In the genomic region with DNA sequence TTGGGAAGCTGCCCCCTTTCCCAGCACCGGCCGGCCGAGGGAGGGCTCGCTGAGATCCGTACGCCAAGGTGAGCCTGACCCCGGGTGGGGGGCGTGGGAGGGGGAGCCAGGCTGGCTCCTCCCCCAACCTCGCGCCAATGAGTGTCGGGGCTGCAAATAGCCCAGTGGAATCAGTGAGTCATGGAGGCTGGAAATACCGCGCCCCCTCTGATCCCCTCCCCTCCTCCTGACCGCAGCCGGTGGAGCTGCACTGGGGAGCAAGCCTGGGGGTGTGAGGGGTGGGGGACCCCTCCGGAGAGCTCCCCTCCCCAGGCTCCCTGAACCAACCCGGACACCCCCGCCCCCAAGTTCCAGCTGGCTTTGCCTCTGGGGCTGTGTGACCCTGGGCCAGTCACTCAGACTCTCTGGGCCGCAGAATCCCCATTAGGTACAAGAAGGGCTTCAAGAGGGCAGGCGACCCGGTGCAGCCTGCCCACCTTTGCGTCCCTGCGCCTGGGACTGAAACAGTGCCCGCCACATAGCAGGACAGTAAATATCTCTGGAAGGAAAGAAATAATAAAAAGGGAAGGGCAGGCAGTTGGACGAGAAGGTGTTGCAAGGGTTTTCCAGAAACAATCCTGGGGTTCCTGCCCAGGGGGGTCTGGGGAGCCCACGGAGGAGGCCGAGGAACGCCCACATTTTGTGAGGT, we compare ENCODE assay signal across 9 cellular contexts. TPM values are rescaled to one million over a fixed set of nuclear protein-coding genes. Genes with fewer than 3 reads are reported as not detected.
DNase-seq lines count a peak whose midpoint lies in the region; ATAC-seq and TF ChIP-seq lines count a peak whose summit lies in the region.
"Had no signal": no experiment of that assay in that cellular context is flagged by ENCODE, and none has a peak within 500 bp of the region (broad histone marks: within the 10 kb centered on the region; RNA-seq: fewer than 3 reads in every experiment).

No MANE protein-coding gene starts in this region.

- no peaks in the 10 kb centered on the region for H3K9me3 Mint-ChIP-seq in WTC11

- peak; percentile 63 for ATAC-seq in WTC11
- ATAC-seq in lung (ENCODE audit: insufficient read depth, low FRiP score), result peak; percentile 27
- ATAC-seq in GM18505 (IDR thresholded peaks at IDR 0.05; ENCODE audit: unreplicated experiment), result no peak
- no peak for ATAC-seq in HG02623 (IDR thresholded peaks at IDR 0.05; ENCODE audit: unreplicated experiment)

- H3K4me3 ChIP-seq in HAP-1 (peak overlapping the region; percentile 24), lung (no peak overlapping the region)

- H3K36me3 Mint-ChIP-seq in WTC11, result no peaks in the 10 kb centered on the region

- 28 to 30% methylated on average over 28 of the region's 28 CpGs for WGBS in lung, 2 donors

- peak overlapping the region; percentile 96 for H3K27ac Mint-ChIP-seq in WTC11

- H3K36me3 ChIP-seq in HAP-1 (replicated peaks), result no peaks in the 10 kb centered on the region
- no peaks in the 10 kb centered on the region for H3K36me3 ChIP-seq in lung (ENCODE audit: control insufficient read depth in 2 of 2, insufficient read depth in 2 of 2, low read length in 2 of 2)
- H3K36me3 ChIP-seq: neutrophil had no signal

- H3K9me3 ChIP-seq in HAP-1, result no peaks in the 10 kb centered on the region
- no peaks in the 10 kb centered on the region for H3K9me3 ChIP-seq in lung (ENCODE audit: control insufficient read depth in 2 of 2, insufficient read depth in 1 of 2, low read length in 1 of 2)
- H3K9me3 ChIP-seq: neutrophil had no signal

- H3K4me3 Mint-ChIP-seq in WTC11, result peak overlapping the region; percentile 66

- POLR2A ChIA-PET in WTC11 (lab: Charles Lee), result interaction anchor here (0.7 to 1.3 kb wide), 2 partner anchors 13 to 15 kb away, joined by 3 to 4 read pairs; no protein-coding TSS in a partner anchor

- TF ChIP-seq CTCF in WTC11 (IDR thresholded peaks at IDR 0.05) (no peak), lung (IDR thresholded peaks at IDR 0.05; ENCODE audit: control extremely low read depth, extremely low read depth) (no peak)

- in situ Hi-C loops in ACHN (cut with HindIII; ENCODE audit: low pct_ligation_motif_present, low pct_unique_long_range_greater_than_20kb, low sequenced_read_pairs), result no loop called here
- in situ Hi-C loops in HAP-1 (cut with MboI; ENCODE audit: low sequenced_read_pairs), result no loop called here

- DNase-seq in ACHN (peak; percentile 64), HAP-1 (ENCODE audit: low spot score in 2 of 2) (peak; percentile 34 to 72), WTC11 (ENCODE audit: low spot score) (peak; percentile 83), dedifferentiated amniotic fluid mesenchymal stem cell (ENCODE audit: extremely low spot score) (peak; percentile 30), lung (ENCODE audit: low spot score) (no peak)
- peak; percentile 34 to 41 for DNase-seq in stimulated activated CD8-positive, alpha-beta memory T cell treated with anti-CD3 and anti-CD28 coated beads, Interleukin-2, amount 100 ng/mL, for 48 hours (ENCODE audit: low read depth in 2 of 2)

- peaks cover 13% of the 10 kb centered on the region for H3K4me1 ChIP-seq in HAP-1
- H3K4me1 ChIP-seq in lung (ENCODE audit: control insufficient read depth in 2 of 2, insufficient read depth in 2 of 2, low read length in 2 of 2), result peaks cover 0 to 10% of the 10 kb centered on the region in 2 donors

- CTCF ChIA-PET in WTC11 (lab: Charles Lee), result interaction anchor here (0.6 to 4.1 kb wide), 3 partner anchors 12 to 65 kb away, joined by 3 to 20 read pairs (median 18); no protein-coding TSS in a partner anchor

- H3K27me3 ChIP-seq in HAP-1 (ENCODE audit: low read depth), result no peaks in the 10 kb centered on the region
- no peaks in the 10 kb centered on the region for H3K27me3 ChIP-seq in lung (ENCODE audit: control insufficient read depth, insufficient read depth)

- TF ChIP-seq POLR2A in GM18505 (IDR thresholded peaks at IDR 0.05; ENCODE audit: borderline replicate concordance, extremely low read depth, insufficient read depth, insufficient read length), result no peak

- H3K27ac ChIP-seq in lung (ENCODE audit: low read depth in 1 of 2, low read length in 1 of 2), result peak overlapping the region; percentile 23 to 97
- H3K27ac ChIP-seq: neutrophil had no signal

- H3K27me3 Mint-ChIP-seq in WTC11 (ENCODE audit: low read depth), result no peaks in the 10 kb centered on the region

- H3K4me1 Mint-ChIP-seq in WTC11, result peaks cover 55% of the 10 kb centered on the region

TF ChIP-seq in WTC11, 78 proteins besides CTCF, POLR2A, EP300 and RAD21 (continues in another document):
- TF ChIP-seq, protein P1, sequence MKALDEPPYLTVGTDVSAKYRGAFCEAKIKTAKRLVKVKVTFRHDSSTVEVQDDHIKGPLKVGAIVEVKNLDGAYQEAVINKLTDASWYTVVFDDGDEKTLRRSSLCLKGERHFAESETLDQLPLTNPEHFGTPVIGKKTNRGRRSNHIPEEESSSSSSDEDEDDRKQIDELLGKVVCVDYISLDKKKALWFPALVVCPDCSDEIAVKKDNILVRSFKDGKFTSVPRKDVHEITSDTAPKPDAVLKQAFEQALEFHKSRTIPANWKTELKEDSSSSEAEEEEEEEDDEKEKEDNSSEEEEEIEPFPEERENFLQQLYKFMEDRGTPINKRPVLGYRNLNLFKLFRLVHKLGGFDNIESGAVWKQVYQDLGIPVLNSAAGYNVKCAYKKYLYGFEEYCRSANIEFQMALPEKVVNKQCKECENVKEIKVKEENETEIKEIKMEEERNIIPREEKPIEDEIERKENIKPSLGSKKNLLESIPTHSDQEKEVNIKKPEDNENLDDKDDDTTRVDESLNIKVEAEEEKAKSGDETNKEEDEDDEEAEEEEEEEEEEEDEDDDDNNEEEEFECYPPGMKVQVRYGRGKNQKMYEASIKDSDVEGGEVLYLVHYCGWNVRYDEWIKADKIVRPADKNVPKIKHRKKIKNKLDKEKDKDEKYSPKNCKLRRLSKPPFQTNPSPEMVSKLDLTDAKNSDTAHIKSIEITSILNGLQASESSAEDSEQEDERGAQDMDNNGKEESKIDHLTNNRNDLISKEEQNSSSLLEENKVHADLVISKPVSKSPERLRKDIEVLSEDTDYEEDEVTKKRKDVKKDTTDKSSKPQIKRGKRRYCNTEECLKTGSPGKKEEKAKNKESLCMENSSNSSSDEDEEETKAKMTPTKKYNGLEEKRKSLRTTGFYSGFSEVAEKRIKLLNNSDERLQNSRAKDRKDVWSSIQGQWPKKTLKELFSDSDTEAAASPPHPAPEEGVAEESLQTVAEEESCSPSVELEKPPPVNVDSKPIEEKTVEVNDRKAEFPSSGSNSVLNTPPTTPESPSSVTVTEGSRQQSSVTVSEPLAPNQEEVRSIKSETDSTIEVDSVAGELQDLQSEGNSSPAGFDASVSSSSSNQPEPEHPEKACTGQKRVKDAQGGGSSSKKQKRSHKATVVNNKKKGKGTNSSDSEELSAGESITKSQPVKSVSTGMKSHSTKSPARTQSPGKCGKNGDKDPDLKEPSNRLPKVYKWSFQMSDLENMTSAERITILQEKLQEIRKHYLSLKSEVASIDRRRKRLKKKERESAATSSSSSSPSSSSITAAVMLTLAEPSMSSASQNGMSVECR (CRISPR knock-in tag; IDR thresholded peaks at IDR 0.05; ENCODE audit: borderline replicate concordance), result 0 out of 2 replicates have a peak, but pooled peaks have one; percentile 54
- TF ChIP-seq, protein P2, sequence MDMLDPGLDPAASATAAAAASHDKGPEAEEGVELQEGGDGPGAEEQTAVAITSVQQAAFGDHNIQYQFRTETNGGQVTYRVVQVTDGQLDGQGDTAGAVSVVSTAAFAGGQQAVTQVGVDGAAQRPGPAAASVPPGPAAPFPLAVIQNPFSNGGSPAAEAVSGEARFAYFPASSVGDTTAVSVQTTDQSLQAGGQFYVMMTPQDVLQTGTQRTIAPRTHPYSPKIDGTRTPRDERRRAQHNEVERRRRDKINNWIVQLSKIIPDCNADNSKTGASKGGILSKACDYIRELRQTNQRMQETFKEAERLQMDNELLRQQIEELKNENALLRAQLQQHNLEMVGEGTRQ (CRISPR knock-in tag; IDR thresholded peaks at IDR 0.05), result no peak
- TF ChIP-seq FOXP1 (CRISPR knock-in tag; IDR thresholded peaks at IDR 0.05; ENCODE audit: borderline replicate concordance), result no peak
- no peak for TF ChIP-seq NR1H2 (CRISPR knock-in tag; IDR thresholded peaks at IDR 0.05)
- TF ChIP-seq HMGXB4 (CRISPR knock-in tag; IDR thresholded peaks at IDR 0.05), result no peak
- no peak for TF ChIP-seq MXD4 (CRISPR knock-in tag; IDR thresholded peaks at IDR 0.05; ENCODE audit: borderline replicate concordance)
- no peak for TF ChIP-seq USF1 (CRISPR knock-in tag; IDR thresholded peaks at IDR 0.05)
- TF ChIP-seq ZBTB21 (CRISPR knock-in tag; IDR thresholded peaks at IDR 0.05; ENCODE audit: borderline replicate concordance), result no peak

RNA-seq across cellular contexts. Expression of gene HSPB7, which starts 4.5 kb away (rescaled TPM):
- total RNA-seq in WTC11 (2021) (0.11 to 0.23 TPM (median 0.21 TPM) in 3 replicates), lung (10 to 100 TPM in 1 of 2 donors, 1 to 10 TPM in 1; 2.4 to 34.2 TPM)
- 10 to 100 TPM; 11.2 to 11.5 TPM for polyA plus RNA-seq in lung

RNA-seq across cellular contexts. Expression of gene CLCNKA, which starts 8.5 kb away (rescaled TPM):
- 1.5 to 2.7 TPM (median 2.7 TPM) in 3 replicates for total RNA-seq in WTC11 (2021)
- 1 to 10 TPM in 1 of 2 donors, not detected in 1; 1.3 TPM for total RNA-seq in lung
- polyA plus RNA-seq in lung, result under 1 TPM; 0.10 to 0.17 TPM

RNA-seq across cellular contexts. Expression of gene SRARP, which starts 9.3 kb away (rescaled TPM):
- total RNA-seq in WTC11 (2021) (0.11 TPM in 1 of 3 replicates, not detected in the others), lung (not detected)
- polyA plus RNA-seq in lung, result under 1 TPM in 1 of 2 donors, not detected in 1; 0.16 TPM

RNA-seq across cellular contexts. Expression of gene CLCNKB, which starts 30.2 kb away (rescaled TPM):
- total RNA-seq in WTC11 (2021) (1.8 to 3.1 TPM (median 2.5 TPM) in 3 replicates), lung (1 to 10 TPM in 1 of 2 donors, under 1 TPM in 1; 0.37 to 1.9 TPM)
- polyA plus RNA-seq in lung, result under 1 TPM; 0.06 to 0.22 TPM

RNA-seq across cellular contexts. Expression of gene ZBTB17, which starts 37.5 kb away (rescaled TPM):
- total RNA-seq in WTC11 (2021) (27.6 to 32.0 TPM (median 27.9 TPM) in 3 replicates), lung (10 to 100 TPM; 28.0 to 44.3 TPM)
- 10 to 100 TPM; 44.2 to 47.1 TPM for polyA plus RNA-seq in lung

Comparison
In these comparisons a context has a peak if more than half of its experiments do, and no peak if none do; other contexts are left out.
1. ATAC-seq: peak in WTC11 (single experiment) and lung (single experiment); none in GM18505 (single experiment) and HG02623 (single experiment).